Comparison of ENCODE assay signal across 19 cellular contexts in genomic region chr5:57642066-57642465, GRCh38.
DNase-seq lines count a peak whose midpoint lies in the region; ATAC-seq and TF ChIP-seq lines count a peak whose summit lies in the region.
"Had no signal": no experiment of that assay in that cellular context is flagged by ENCODE, and none has a peak within 500 bp of the region (broad histone marks: within the 10 kb centered on the region; RNA-seq: fewer than 3 reads in every experiment).

No MANE protein-coding gene starts in this region.

- ATAC-seq in activated naive CD8-positive, alpha-beta T cell treated with anti-CD3 and anti-CD28 coated beads, Interleukin-2, amount 50 U/mL, for 24 hours = peak; percentile 7
- peak; percentile 97 for ATAC-seq in WTC11
- no peak for ATAC-seq in CD8-positive, alpha-beta T cell
- ATAC-seq: HCT116, K562 had no signal

- no peak overlapping the region for H3K4me3 Mint-ChIP-seq in activated naive CD8-positive, alpha-beta T cell treated with anti-CD3 and anti-CD28 coated beads, Interleukin-2, amount 50 U/mL, for 24 hours
- H3K4me3 Mint-ChIP-seq in activated naive CD8-positive, alpha-beta T cell treated with anti-CD3 and anti-CD28 coated beads for 36 hours = no peak overlapping the region
- no peak overlapping the region for H3K4me3 Mint-ChIP-seq in WTC11
- no peak overlapping the region for H3K4me3 Mint-ChIP-seq in CD8-positive, alpha-beta T cell
- H3K4me3 Mint-ChIP-seq: CD14-positive monocyte; CD4-positive, alpha-beta memory T cell; HFFc6 had no signal

- H3K9me3 Mint-ChIP-seq in activated naive CD8-positive, alpha-beta T cell treated with anti-CD3 and anti-CD28 coated beads, Interleukin-2, amount 50 U/mL, for 24 hours = no peaks in the 10 kb centered on the region
- H3K9me3 Mint-ChIP-seq in activated naive CD8-positive, alpha-beta T cell treated with anti-CD3 and anti-CD28 coated beads for 36 hours = no peaks in the 10 kb centered on the region
- peaks cover 16% of the 10 kb centered on the region for H3K9me3 Mint-ChIP-seq in WTC11
- H3K9me3 Mint-ChIP-seq in CD8-positive, alpha-beta T cell = no peaks in the 10 kb centered on the region
- H3K9me3 Mint-ChIP-seq: HFFc6 had no signal

- no peaks in the 10 kb centered on the region for H3K36me3 Mint-ChIP-seq in activated naive CD8-positive, alpha-beta T cell treated with anti-CD3 and anti-CD28 coated beads, Interleukin-2, amount 50 U/mL, for 24 hours (ENCODE audit: low read depth)
- no peaks in the 10 kb centered on the region for H3K36me3 Mint-ChIP-seq in activated naive CD8-positive, alpha-beta T cell treated with anti-CD3 and anti-CD28 coated beads for 36 hours
- no peaks in the 10 kb centered on the region for H3K36me3 Mint-ChIP-seq in WTC11
- H3K36me3 Mint-ChIP-seq in CD8-positive, alpha-beta T cell = no peaks in the 10 kb centered on the region
- H3K36me3 Mint-ChIP-seq: CD14-positive monocyte; CD4-positive, alpha-beta memory T cell had no signal

- H3K9me3 ChIP-seq in CD8-positive, alpha-beta T cell (ENCODE audit: low read length) = no peaks in the 10 kb centered on the region
- H3K9me3 ChIP-seq: BLaER1 had no signal

- TF ChIP-seq CTCF in WTC11 (IDR thresholded peaks at IDR 0.05) = no peak
- TF ChIP-seq CTCF in CD8-positive, alpha-beta T cell (IDR thresholded peaks at IDR 0.05) = no peak

- POLR2A ChIA-PET in WTC11 (lab: Charles Lee) = no interaction called here
- POLR2A ChIA-PET in CD8-positive, alpha-beta T cell (lab: Charles Lee) = no interaction called here

- H3K4me1 ChIP-seq in CD8-positive, alpha-beta T cell (ENCODE audit: insufficient read depth, low read length) = no peaks in the 10 kb centered on the region
- H3K4me1 ChIP-seq: BLaER1 had no signal

- no peak overlapping the region for H3K4me3 ChIP-seq in CD8-positive, alpha-beta T cell (ENCODE audit: low read depth, low read length)
- H3K4me3 ChIP-seq: BLaER1, K562 had no signal

- no peak overlapping the region for H3K27ac Mint-ChIP-seq in activated naive CD8-positive, alpha-beta T cell treated with anti-CD3 and anti-CD28 coated beads, Interleukin-2, amount 50 U/mL, for 24 hours
- H3K27ac Mint-ChIP-seq in activated naive CD8-positive, alpha-beta T cell treated with anti-CD3 and anti-CD28 coated beads for 36 hours = no peak overlapping the region
- no peak overlapping the region for H3K27ac Mint-ChIP-seq in WTC11
- no peak overlapping the region for H3K27ac Mint-ChIP-seq in CD8-positive, alpha-beta T cell
- H3K27ac Mint-ChIP-seq: CD14-positive monocyte, HFFc6 had no signal

- no peaks in the 10 kb centered on the region for H3K36me3 ChIP-seq in CD8-positive, alpha-beta T cell (ENCODE audit: insufficient read depth, low read length)
- H3K36me3 ChIP-seq: BLaER1 had no signal

- H3K27ac ChIP-seq in CD8-positive, alpha-beta T cell (ENCODE audit: low read depth, low read length) = no peak overlapping the region
- H3K27ac ChIP-seq: 22Rv1, BLaER1, HL-60 had no signal

- no peaks in the 10 kb centered on the region for H3K27me3 ChIP-seq in CD8-positive, alpha-beta T cell (ENCODE audit: insufficient read depth, low read length)
- H3K27me3 ChIP-seq: BLaER1 had no signal

- H3K27me3 Mint-ChIP-seq in activated naive CD8-positive, alpha-beta T cell treated with anti-CD3 and anti-CD28 coated beads, Interleukin-2, amount 50 U/mL, for 24 hours = no peaks in the 10 kb centered on the region
- H3K27me3 Mint-ChIP-seq in activated naive CD8-positive, alpha-beta T cell treated with anti-CD3 and anti-CD28 coated beads for 36 hours = peaks cover 11% of the 10 kb centered on the region
- peaks cover 8% of the 10 kb centered on the region for H3K27me3 Mint-ChIP-seq in WTC11 (ENCODE audit: low read depth)
- H3K27me3 Mint-ChIP-seq in CD8-positive, alpha-beta T cell (ENCODE audit: low read depth) = no peaks in the 10 kb centered on the region

- CTCF ChIA-PET in WTC11 (lab: Charles Lee) = interaction anchor here (1.4 kb wide), 1 partner anchor 8 kb away, joined by 12 read pairs; no protein-coding TSS in a partner anchor
- CTCF ChIA-PET in CD8-positive, alpha-beta T cell (lab: Charles Lee) = interaction anchor here (0.9 kb wide), 1 partner anchor 8 kb away, joined by 3 read pairs; no protein-coding TSS in a partner anchor

- intact Hi-C loops in CD8-positive, alpha-beta T cell (cut with DNase I, micrococcal nuclease) = no loop called here

- DNase-seq in activated naive CD8-positive, alpha-beta T cell treated with anti-CD3 and anti-CD28 coated beads, Interleukin-2, amount 50 U/mL, for 24 hours = no peak
- no peak for DNase-seq in activated naive CD8-positive, alpha-beta T cell treated with anti-CD3 and anti-CD28 coated beads for 36 hours
- peak; percentile 26 for DNase-seq in WTC11 (ENCODE audit: low spot score)
- peak; percentile 7 for DNase-seq in iPS DF 19.7 (ENCODE audit: low read depth, low spot score)
- DNase-seq in A172 (ENCODE audit: low spot score) = no peak
- no peak for DNase-seq in NK-92 treated with Interleukin-12 subunit alpha and Interleukin-12 subunit beta, amount 100 ng/mL, for 24 hours (lab: John Stamatoyannopoulos, UW)
- no peak for DNase-seq in CD8-positive, alpha-beta T cell
- DNase-seq: Calu3; CD4-positive, alpha-beta memory T cell; DMS53; DND-41; EL; HFFc6 had no signal

- no peaks in the 10 kb centered on the region for H3K4me1 Mint-ChIP-seq in activated naive CD8-positive, alpha-beta T cell treated with anti-CD3 and anti-CD28 coated beads, Interleukin-2, amount 50 U/mL, for 24 hours
- H3K4me1 Mint-ChIP-seq in activated naive CD8-positive, alpha-beta T cell treated with anti-CD3 and anti-CD28 coated beads for 36 hours = no peaks in the 10 kb centered on the region
- peaks cover 7% of the 10 kb centered on the region for H3K4me1 Mint-ChIP-seq in WTC11
- H3K4me1 Mint-ChIP-seq in CD8-positive, alpha-beta T cell (ENCODE audit: low read depth) = no peaks in the 10 kb centered on the region
- H3K4me1 Mint-ChIP-seq: CD14-positive monocyte; CD4-positive, alpha-beta memory T cell had no signal

TF ChIP-seq in WTC11, 78 proteins besides CTCF, POLR2A, EP300 and RAD21:
- TF ChIP-seq ATF3 (CRISPR knock-in tag; conservative IDR thresholded peaks at IDR 0.05) (no peak), ZNF671 (CRISPR knock-in tag; IDR thresholded peaks at IDR 0.05) (no peak), ESRRA (CRISPR knock-in tag; IDR thresholded peaks at IDR 0.05; ENCODE audit: borderline replicate concordance) (no peak), MLX (CRISPR knock-in tag; IDR thresholded peaks at IDR 0.05) (no peak)

Comparison
In these comparisons a context has a peak if more than half of its experiments do, and no peak if none do; other contexts are left out.
1. DNase-seq: peak in WTC11 (single experiment) and iPS DF 19.7 (single experiment); none in activated naive CD8-positive, alpha-beta T cell treated with anti-CD3 and anti-CD28 coated beads, Interleukin-2, amount 50 U/mL, for 24 hours (single experiment), activated naive CD8-positive, alpha-beta T cell treated with anti-CD3 and anti-CD28 coated beads for 36 hours (single experiment), A172 (single experiment), NK-92 treated with Interleukin-12 subunit alpha and Interleukin-12 subunit beta, amount 100 ng/mL, for 24 hours (single experiment) and CD8-positive, alpha-beta T cell (0 of 7).